ENCODE assay signal across 13 cellular contexts in genomic region chr12:48125985-48126384, GRCh38.
"Had no signal": no experiment of that assay in that cellular context is flagged by ENCODE, and none has a peak within 500 bp of the region (broad histone marks: within the 10 kb centered on the region; RNA-seq: fewer than 3 reads in every experiment).

No MANE protein-coding gene starts in this region.

- H3K27me3 ChIP-seq: left lung, transverse colon had no signal

- H3K4me3 ChIP-seq: left lung, mucosa of descending colon, transverse colon had no signal

- ATAC-seq: activated T-cell treated with anti-CD3 and anti-CD28 coated beads, Interleukin-2, amount 50 U/mL, for 72 hours; left lung; natural killer cell; stimulated activated naive CD8-positive, alpha-beta T cell treated with anti-CD3 and anti-CD28 coated beads, Interleukin-15, Interleukin-2, amounts not matched to agents 100 U/mL and 50 U/mL, for 24 hours had no signal

- DNase-seq: activated CD4-positive, alpha-beta T cell treated with anti-CD3 and anti-CD28 coated beads, Interleukin-2, amount 10 ng/mL, durations not matched to agents 7 days and 5 days; activated CD8-positive, alpha-beta memory T cell treated with anti-CD3 and anti-CD28 coated beads, Interleukin-2, amount 50 U/mL, for 48 hours; activated gamma-delta T cell treated with Interleukin-2 at 50 U/mL for 16 hours; activated naive CD8-positive, alpha-beta T cell treated with anti-CD3 and anti-CD28 coated beads for 36 hours; activated T-cell treated with anti-CD3 and anti-CD28 coated beads, Interleukin-2, amount 50 U/mL, for 72 hours; foreskin melanocyte; islet precursor cell; left lung; mucosa of descending colon; natural killer cell; stimulated activated naive CD8-positive, alpha-beta T cell treated with anti-CD3 and anti-CD28 coated beads, Interleukin-15, Interleukin-2, amounts not matched to agents 100 U/mL and 50 U/mL, for 24 hours; transverse colon had no signal

- H3K27ac ChIP-seq: epithelial cell of prostate, left lung, transverse colon had no signal

- H3K4me1 ChIP-seq: left lung had no signal

- H3K9me3 ChIP-seq: left lung, mucosa of descending colon, transverse colon had no signal
